In the genomic region with DNA sequence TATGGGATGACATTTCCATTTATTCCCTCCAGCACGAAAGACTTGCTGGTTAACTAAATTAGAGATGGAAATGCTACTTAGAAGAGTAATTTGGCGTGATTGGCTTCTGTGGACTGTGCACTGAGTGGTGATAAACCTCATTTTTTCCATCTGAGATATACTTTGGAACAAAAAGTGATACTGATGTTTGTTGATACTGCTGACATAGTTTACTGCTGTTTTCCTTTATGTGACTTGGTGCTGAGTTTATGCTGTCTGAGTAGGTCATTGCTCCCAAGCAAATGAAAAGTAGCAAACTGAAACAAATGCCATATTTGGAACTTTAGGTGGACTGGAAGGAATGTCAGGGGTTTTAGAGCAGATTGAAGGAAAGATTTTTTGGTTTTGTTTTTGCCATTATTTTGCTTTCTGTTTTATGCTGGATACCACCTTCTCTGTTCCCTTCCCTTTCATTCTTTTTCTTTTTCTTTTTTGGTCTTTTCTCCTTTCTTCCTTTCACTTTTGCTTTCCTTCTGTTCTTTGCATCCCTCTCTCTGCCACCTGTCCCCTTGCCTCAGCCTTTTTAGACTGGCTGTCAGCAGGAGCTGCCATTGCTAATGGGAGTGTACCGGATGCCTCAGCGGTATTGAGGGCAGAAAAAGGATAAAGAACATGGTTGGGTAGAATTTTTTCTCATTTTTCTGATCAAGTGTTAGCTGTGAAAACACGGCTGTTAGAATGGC, we compare ENCODE assay signal across 13 cellular contexts. TPM values are rescaled to one million over a fixed set of nuclear protein-coding genes. Genes with fewer than 3 reads are reported as not detected.
A peak's percentile ranks its signal among the peaks of the same experiment; 100 is the strongest.
DNase-seq lines count a peak whose midpoint lies in the region; ATAC-seq and TF ChIP-seq lines count a peak whose summit lies in the region.
"Had no signal": no experiment of that assay in that cellular context is flagged by ENCODE, and none has a peak within 500 bp of the region (broad histone marks: within the 10 kb centered on the region; RNA-seq: fewer than 3 reads in every experiment).

No MANE protein-coding gene starts in this region.

- H3K4me3 Mint-ChIP-seq in activated T-helper 1 cell treated with anti-CD3 and anti-CD28 coated beads, Interleukin-12 subunit alpha, Interleukin-12 subunit beta, Interleukin-2, Interleukin-4 antibody, amounts not matched to agents 30 ng/mL and 10 ng/mL and 1 ng/mL, durations not matched to agents 14 hours and 24 hours and 36 hours = peak overlapping the region; percentile 63

- H3K4me1 ChIP-seq in ACC112 (ENCODE audit: control insufficient read depth, insufficient read depth, low read length, unreplicated experiment) = no peaks in the 10 kb centered on the region

- intact Hi-C loops in activated T-helper 1 cell treated with anti-CD3 and anti-CD28 coated beads, Interleukin-12 subunit alpha, Interleukin-12 subunit beta, Interleukin-2, Interleukin-4 antibody, amounts not matched to agents 30 ng/mL and 10 ng/mL and 1 ng/mL, durations not matched to agents 14 hours and 24 hours and 36 hours (cut with micrococcal nuclease) = no loop called here
- intact Hi-C loops in left colon (cut with DNase I, micrococcal nuclease) = no loop called here

- peaks cover 36% of the 10 kb centered on the region for H3K4me1 Mint-ChIP-seq in activated T-helper 1 cell treated with anti-CD3 and anti-CD28 coated beads, Interleukin-12 subunit alpha, Interleukin-12 subunit beta, Interleukin-2, Interleukin-4 antibody, amounts not matched to agents 30 ng/mL and 10 ng/mL and 1 ng/mL, durations not matched to agents 14 hours and 24 hours and 36 hours (ENCODE audit: low read depth)

- peak overlapping the region; percentile 52 for H3K27ac Mint-ChIP-seq in activated T-helper 1 cell treated with anti-CD3 and anti-CD28 coated beads, Interleukin-12 subunit alpha, Interleukin-12 subunit beta, Interleukin-2, Interleukin-4 antibody, amounts not matched to agents 30 ng/mL and 10 ng/mL and 1 ng/mL, durations not matched to agents 14 hours and 24 hours and 36 hours

- H3K79me2 ChIP-seq in ACC112 (ENCODE audit: control insufficient read depth, insufficient read depth, low read length, unreplicated experiment) = peaks cover 19% of the 10 kb centered on the region

- peaks cover 12% of the 10 kb centered on the region for H3K36me3 Mint-ChIP-seq in activated T-helper 1 cell treated with anti-CD3 and anti-CD28 coated beads, Interleukin-12 subunit alpha, Interleukin-12 subunit beta, Interleukin-2, Interleukin-4 antibody, amounts not matched to agents 30 ng/mL and 10 ng/mL and 1 ng/mL, durations not matched to agents 14 hours and 24 hours and 36 hours (ENCODE audit: low read depth)

- H2AFZ ChIP-seq in ACC112 (ENCODE audit: low read length, unreplicated experiment) = no peak overlapping the region

- H3K27me3 Mint-ChIP-seq in activated T-helper 1 cell treated with anti-CD3 and anti-CD28 coated beads, Interleukin-12 subunit alpha, Interleukin-12 subunit beta, Interleukin-2, Interleukin-4 antibody, amounts not matched to agents 30 ng/mL and 10 ng/mL and 1 ng/mL, durations not matched to agents 14 hours and 24 hours and 36 hours (ENCODE audit: insufficient read depth) = no peaks in the 10 kb centered on the region

- H3K9me3 Mint-ChIP-seq in activated T-helper 1 cell treated with anti-CD3 and anti-CD28 coated beads, Interleukin-12 subunit alpha, Interleukin-12 subunit beta, Interleukin-2, Interleukin-4 antibody, amounts not matched to agents 30 ng/mL and 10 ng/mL and 1 ng/mL, durations not matched to agents 14 hours and 24 hours and 36 hours = no peaks in the 10 kb centered on the region

- no peak overlapping the region for H3K27ac ChIP-seq in ACC112 (ENCODE audit: low read depth, low read length)

- peak; percentile 22 for ATAC-seq in left colon
- no peak for ATAC-seq in HG03039 (IDR thresholded peaks at IDR 0.05; ENCODE audit: unreplicated experiment)
- no peak for ATAC-seq in GM18873 (IDR thresholded peaks at IDR 0.05; ENCODE audit: low FRiP score, unreplicated experiment)

- DNase-seq in GM20000 (ENCODE audit: low spot score) = peak; percentile 12
- no peak for DNase-seq in activated T-helper 1 cell treated with anti-CD3 and anti-CD28 coated beads, Interleukin-12 subunit alpha, Interleukin-12 subunit beta, Interleukin-2, Interleukin-4 antibody, amounts not matched to agents 30 ng/mL and 10 ng/mL and 1 ng/mL, durations not matched to agents 14 hours and 24 hours and 36 hours (ENCODE audit: low spot score)
- DNase-seq in left colon = no peak
- no peak for DNase-seq in activated CD4-positive, CD25-positive, alpha-beta regulatory T cell treated with anti-CD3 and anti-CD28 coated beads, Interleukin-2, amount 50 U/mL, for 72 hours
- DNase-seq in NCI-H2196 treated with DMSO at 0.1 percent for 48 hours (lab: John Stamatoyannopoulos, UW; ENCODE audit: unreplicated experiment) = no peak
- DNase-seq: DMS79 treated with DMSO at 0.1 percent for 48 hours, Karpas-422, kidney glomerular epithelial cell, NCI-H2029, NCI-H748 treated with DMSO at 0.1 percent for 48 hours had no signal

- peak overlapping the region; percentile 1; the same call in 1 of the 2 replicates for H3K4me3 ChIP-seq in ACC112 (ENCODE audit: low read depth, low read length)

- H3K36me3 ChIP-seq in ACC112 (ENCODE audit: insufficient read depth, low read length) = no peaks in the 10 kb centered on the region

- H3K27me3 ChIP-seq in ACC112 (ENCODE audit: insufficient read depth, low read length) = no peaks in the 10 kb centered on the region

- TF ChIP-seq CTCF in GM20000 (IDR thresholded peaks at IDR 0.05; ENCODE audit: extremely low read depth, missing control alignments) = no peak

RNA-seq across cellular contexts. Expression of a gene that starts 41.8 kb away (rescaled TPM):
- 150 and 152 TPM in 2 replicates for total RNA-seq in activated T-helper 1 cell treated with anti-CD3 and anti-CD28 coated beads, Interleukin-12 subunit alpha, Interleukin-12 subunit beta, Interleukin-2, Interleukin-4 antibody, amounts not matched to agents 30 ng/mL and 10 ng/mL and 1 ng/mL, durations not matched to agents 14 hours and 24 hours and 36 hours
- 10 to 100 TPM; 34.1 to 52.7 TPM for total RNA-seq in left colon
